ENCODE assay signal across 1 cellular context in the genomic region with DNA sequence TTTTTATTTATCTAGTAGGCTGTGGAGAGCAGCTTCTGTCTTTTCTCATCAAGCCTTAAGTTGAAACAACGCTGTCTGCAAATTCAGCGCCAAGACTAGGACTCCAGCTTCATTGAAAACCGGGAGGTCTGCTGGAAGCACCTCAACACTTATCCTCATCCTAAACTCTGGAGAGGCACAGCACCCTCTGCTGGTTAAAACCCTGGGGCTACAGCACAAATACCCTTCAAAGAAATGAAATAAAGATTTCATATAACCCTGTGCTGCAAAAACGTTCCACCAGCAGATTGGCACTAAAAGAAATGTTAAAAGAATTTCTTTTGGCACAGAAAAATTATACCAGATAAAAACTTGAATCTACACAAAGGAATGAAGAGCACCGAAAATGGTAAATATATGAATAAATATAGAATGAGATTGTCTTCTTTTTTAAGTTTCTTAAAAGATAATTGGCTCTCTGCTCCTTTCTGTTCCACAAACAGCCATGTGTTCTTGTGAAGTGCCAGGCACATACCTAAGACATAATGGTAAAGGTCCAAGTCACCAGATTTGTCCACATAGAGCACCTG.
TF ChIP-seq lines count a peak whose summit lies in the region.

No MANE protein-coding gene starts in this region.

TF ChIP-seq in HepG2, 621 proteins besides CTCF, POLR2A, EP300 and RAD21 (continued from another document):
- TF ChIP-seq, protein P1, sequence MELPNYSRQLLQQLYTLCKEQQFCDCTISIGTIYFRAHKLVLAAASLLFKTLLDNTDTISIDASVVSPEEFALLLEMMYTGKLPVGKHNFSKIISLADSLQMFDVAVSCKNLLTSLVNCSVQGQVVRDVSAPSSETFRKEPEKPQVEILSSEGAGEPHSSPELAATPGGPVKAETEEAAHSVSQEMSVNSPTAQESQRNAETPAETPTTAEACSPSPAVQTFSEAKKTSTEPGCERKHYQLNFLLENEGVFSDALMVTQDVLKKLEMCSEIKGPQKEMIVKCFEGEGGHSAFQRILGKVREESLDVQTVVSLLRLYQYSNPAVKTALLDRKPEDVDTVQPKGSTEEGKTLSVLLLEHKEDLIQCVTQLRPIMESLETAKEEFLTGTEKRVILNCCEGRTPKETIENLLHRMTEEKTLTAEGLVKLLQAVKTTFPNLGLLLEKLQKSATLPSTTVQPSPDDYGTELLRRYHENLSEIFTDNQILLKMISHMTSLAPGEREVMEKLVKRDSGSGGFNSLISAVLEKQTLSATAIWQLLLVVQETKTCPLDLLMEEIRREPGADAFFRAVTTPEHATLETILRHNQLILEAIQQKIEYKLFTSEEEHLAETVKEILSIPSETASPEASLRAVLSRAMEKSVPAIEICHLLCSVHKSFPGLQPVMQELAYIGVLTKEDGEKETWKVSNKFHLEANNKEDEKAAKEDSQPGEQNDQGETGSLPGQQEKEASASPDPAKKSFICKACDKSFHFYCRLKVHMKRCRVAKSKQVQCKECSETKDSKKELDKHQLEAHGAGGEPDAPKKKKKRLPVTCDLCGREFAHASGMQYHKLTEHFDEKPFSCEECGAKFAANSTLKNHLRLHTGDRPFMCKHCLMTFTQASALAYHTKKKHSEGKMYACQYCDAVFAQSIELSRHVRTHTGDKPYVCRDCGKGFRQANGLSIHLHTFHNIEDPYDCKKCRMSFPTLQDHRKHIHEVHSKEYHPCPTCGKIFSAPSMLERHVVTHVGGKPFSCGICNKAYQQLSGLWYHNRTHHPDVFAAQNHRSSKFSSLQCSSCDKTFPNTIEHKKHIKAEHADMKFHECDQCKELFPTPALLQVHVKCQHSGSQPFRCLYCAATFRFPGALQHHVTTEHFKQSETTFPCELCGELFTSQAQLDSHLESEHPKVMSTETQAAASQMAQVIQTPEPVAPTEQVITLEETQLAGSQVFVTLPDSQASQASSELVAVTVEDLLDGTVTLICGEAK (IDR thresholded peaks at IDR 0.05): no peak
- TF ChIP-seq, protein P1 (CRISPR knock-in tag; IDR thresholded peaks at IDR 0.05): no peak
- TF ChIP-seq SMC3 (IDR thresholded peaks at IDR 0.05; ENCODE audit: low read length): peak; percentile 39; the same call in 1 of the 2 replicates
- no peak for TF ChIP-seq HMGA1 (CRISPR knock-in tag; conservative IDR thresholded peaks at IDR 0.05)
- TF ChIP-seq STAG1 (CRISPR knock-in tag; IDR thresholded peaks at IDR 0.05): peak; percentile 49
